In the genomic region with DNA sequence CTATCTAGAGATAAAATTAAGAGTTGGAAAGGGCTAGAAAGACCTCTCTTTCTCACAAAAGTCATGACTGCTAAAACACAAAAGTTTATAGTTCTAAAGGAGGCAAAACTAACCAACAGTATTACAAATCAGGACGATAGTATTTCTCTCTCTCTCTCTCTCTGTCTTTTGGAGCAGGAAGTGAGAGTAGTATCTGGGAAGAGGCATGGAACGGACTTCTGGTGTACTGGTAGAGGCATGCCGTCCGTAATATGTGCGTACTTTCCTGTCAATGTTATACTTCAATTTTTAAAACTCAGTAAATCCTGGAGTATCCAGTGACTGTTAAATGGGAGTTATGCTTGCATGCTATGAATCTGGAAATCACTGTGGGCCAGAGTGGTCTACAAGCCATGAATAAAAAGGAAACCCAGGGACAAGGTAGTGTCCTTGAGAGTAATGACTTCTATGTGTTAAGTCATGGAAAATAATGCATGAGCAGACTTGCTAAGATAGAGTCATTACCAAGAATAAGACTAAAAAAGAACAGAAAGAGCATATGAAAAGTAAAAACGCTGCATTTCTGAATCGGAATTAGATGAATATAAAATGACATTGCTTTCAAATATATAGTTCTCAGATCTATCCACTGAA, we compare ENCODE assay signal across 1 cellular context.
TF ChIP-seq lines count a peak whose summit lies in the region.

No MANE protein-coding gene starts in this region.

TF ChIP-seq in GM23338, 12 proteins besides CTCF, POLR2A, EP300 and RAD21:
- TF ChIP-seq, protein P1, sequence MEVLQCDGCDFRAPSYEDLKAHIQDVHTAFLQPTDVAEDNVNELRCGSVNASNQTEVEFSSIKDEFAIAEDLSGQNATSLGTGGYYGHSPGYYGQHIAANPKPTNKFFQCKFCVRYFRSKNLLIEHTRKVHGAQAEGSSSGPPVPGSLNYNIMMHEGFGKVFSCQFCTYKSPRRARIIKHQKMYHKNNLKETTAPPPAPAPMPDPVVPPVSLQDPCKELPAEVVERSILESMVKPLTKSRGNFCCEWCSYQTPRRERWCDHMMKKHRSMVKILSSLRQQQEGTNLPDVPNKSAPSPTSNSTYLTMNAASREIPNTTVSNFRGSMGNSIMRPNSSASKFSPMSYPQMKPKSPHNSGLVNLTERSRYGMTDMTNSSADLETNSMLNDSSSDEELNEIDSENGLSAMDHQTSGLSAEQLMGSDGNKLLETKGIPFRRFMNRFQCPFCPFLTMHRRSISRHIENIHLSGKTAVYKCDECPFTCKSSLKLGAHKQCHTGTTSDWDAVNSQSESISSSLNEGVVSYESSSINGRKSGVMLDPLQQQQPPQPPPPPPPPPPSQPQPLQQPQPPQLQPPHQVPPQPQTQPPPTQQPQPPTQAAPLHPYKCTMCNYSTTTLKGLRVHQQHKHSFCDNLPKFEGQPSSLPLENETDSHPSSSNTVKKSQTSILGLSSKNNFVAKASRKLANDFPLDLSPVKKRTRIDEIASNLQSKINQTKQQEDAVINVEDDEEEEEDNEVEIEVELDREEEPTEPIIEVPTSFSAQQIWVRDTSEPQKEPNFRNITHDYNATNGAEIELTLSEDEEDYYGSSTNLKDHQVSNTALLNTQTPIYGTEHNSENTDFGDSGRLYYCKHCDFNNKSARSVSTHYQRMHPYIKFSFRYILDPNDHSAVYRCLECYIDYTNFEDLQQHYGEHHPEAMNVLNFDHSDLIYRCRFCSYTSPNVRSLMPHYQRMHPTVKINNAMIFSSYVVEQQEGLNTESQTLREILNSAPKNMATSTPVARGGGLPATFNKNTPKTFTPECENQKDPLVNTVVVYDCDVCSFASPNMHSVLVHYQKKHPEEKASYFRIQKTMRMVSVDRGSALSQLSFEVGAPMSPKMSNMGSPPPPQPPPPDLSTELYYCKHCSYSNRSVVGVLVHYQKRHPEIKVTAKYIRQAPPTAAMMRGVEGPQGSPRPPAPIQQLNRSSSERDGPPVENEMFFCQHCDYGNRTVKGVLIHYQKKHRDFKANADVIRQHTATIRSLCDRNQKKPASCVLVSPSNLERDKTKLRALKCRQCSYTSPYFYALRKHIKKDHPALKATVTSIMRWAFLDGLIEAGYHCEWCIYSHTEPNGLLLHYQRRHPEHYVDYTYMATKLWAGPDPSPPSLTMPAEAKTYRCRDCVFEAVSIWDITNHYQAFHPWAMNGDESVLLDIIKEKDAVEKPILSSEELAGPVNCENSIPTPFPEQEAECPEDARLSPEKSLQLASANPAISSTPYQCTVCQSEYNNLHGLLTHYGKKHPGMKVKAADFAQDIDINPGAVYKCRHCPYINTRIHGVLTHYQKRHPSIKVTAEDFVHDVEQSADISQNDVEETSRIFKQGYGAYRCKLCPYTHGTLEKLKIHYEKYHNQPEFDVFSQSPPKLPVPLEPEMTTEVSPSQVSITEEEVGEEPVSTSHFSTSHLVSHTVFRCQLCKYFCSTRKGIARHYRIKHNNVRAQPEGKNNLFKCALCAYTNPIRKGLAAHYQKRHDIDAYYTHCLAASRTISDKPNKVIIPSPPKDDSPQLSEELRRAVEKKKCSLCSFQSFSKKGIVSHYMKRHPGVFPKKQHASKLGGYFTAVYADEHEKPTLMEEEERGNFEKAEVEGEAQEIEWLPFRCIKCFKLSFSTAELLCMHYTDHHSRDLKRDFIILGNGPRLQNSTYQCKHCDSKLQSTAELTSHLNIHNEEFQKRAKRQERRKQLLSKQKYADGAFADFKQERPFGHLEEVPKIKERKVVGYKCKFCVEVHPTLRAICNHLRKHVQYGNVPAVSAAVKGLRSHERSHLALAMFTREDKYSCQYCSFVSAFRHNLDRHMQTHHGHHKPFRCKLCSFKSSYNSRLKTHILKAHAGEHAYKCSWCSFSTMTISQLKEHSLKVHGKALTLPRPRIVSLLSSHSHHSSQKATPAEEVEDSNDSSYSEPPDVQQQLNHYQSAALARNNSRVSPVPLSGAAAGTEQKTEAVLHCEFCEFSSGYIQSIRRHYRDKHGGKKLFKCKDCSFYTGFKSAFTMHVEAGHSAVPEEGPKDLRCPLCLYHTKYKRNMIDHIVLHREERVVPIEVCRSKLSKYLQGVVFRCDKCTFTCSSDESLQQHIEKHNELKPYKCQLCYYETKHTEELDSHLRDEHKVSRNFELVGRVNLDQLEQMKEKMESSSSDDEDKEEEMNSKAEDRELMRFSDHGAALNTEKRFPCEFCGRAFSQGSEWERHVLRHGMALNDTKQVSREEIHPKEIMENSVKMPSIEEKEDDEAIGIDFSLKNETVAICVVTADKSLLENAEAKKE (CRISPR knock-in tag; IDR thresholded peaks at IDR 0.05): no peak
- TF ChIP-seq, protein P2, sequence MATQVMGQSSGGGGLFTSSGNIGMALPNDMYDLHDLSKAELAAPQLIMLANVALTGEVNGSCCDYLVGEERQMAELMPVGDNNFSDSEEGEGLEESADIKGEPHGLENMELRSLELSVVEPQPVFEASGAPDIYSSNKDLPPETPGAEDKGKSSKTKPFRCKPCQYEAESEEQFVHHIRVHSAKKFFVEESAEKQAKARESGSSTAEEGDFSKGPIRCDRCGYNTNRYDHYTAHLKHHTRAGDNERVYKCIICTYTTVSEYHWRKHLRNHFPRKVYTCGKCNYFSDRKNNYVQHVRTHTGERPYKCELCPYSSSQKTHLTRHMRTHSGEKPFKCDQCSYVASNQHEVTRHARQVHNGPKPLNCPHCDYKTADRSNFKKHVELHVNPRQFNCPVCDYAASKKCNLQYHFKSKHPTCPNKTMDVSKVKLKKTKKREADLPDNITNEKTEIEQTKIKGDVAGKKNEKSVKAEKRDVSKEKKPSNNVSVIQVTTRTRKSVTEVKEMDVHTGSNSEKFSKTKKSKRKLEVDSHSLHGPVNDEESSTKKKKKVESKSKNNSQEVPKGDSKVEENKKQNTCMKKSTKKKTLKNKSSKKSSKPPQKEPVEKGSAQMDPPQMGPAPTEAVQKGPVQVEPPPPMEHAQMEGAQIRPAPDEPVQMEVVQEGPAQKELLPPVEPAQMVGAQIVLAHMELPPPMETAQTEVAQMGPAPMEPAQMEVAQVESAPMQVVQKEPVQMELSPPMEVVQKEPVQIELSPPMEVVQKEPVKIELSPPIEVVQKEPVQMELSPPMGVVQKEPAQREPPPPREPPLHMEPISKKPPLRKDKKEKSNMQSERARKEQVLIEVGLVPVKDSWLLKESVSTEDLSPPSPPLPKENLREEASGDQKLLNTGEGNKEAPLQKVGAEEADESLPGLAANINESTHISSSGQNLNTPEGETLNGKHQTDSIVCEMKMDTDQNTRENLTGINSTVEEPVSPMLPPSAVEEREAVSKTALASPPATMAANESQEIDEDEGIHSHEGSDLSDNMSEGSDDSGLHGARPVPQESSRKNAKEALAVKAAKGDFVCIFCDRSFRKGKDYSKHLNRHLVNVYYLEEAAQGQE (IDR thresholded peaks at IDR 0.05; ENCODE audit: unreplicated experiment): no peak
- TF ChIP-seq ZNF331 (CRISPR knock-in tag; IDR thresholded peaks at IDR 0.05; ENCODE audit: low read depth) (no peak), STAT1 (IDR thresholded peaks at IDR 0.05; ENCODE audit: unreplicated experiment) (no peak), NANOG (IDR thresholded peaks at IDR 0.05; ENCODE audit: borderline replicate concordance) (no peak), EZH2phosphoT487 (IDR thresholded peaks at IDR 0.05; ENCODE audit: unreplicated experiment) (no peak), CREB1 (CRISPR knock-in tag; IDR thresholded peaks at IDR 0.05; ENCODE audit: low read depth) (no peak), JUNB (IDR thresholded peaks at IDR 0.05; ENCODE audit: unreplicated experiment) (no peak), ETS1 (IDR thresholded peaks at IDR 0.05) (no peak), ZNF114 (CRISPR knock-in tag; IDR thresholded peaks at IDR 0.05) (no peak), EZH2 (IDR thresholded peaks at IDR 0.05; ENCODE audit: low read depth, unreplicated experiment) (no peak)
